9 cellular contexts compared by ENCODE assay signal in the genomic region with DNA sequence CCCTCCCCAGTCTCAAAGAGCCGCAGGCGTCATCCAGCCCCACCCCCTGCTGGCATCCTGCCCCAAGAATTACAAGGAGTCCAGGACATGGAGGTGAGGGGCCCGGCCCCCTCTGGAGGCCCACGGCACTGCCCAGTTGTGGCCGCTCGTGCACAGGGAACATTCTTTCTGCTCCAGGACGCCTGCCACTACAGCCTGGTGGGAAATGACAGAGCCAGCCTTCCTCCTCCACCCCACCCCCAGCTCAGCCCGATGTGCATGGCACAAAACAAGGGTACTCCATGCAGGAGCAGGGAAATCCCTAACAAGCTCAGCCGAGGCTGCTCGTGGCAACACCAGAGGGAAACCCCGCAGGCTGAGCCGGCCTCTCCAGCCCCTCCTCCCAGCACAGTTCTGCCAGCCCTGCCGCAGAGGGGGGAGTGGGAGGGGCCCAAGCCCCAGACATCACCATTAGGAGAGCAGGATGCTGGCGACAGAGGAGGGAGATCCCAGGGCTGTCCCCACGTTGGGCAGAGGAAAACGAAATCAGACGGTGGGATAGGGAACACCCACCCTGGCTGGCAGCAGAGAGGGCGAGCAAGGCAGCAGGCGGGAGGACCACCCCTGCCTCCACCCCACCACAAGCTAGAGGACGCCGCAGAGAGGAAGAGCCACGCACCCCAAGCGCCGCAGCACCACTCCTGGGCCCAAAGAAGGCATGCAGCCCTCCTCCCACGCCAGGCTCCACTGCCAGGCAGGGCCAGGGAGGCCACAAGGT. TPM values are rescaled to one million over a fixed set of nuclear protein-coding genes. Genes with fewer than 3 reads are reported as not detected.
DNase-seq lines count a peak whose midpoint lies in the region; ATAC-seq and TF ChIP-seq lines count a peak whose summit lies in the region.
"Had no signal": no experiment of that assay in that cellular context is flagged by ENCODE, and none has a peak within 500 bp of the region (broad histone marks: within the 10 kb centered on the region; RNA-seq: fewer than 3 reads in every experiment).

No MANE protein-coding gene starts in this region.

- no peak overlapping the region for H3K27ac ChIP-seq in Panc1 (ENCODE audit: low read length)
- peak overlapping the region; percentile 47 for H3K27ac ChIP-seq in endodermal cell (ENCODE audit: low read depth, low read length)
- peak overlapping the region in 1 of 2 donors; percentile 50 for H3K27ac ChIP-seq in testis
- H3K27ac ChIP-seq: upper lobe of left lung had no signal

- CTCF ChIA-PET in Panc1 (lab: Charles Lee), result interaction anchor here (1.1 kb wide), 1 partner anchor 19 kb away, joined by 3 read pairs; no protein-coding TSS in a partner anchor

- BruUV-seq in Panc1 (replicated peaks; lab: Mats Ljungman, UMichigan), result no TSS peak

- POLR2A ChIA-PET in Panc1 (lab: Charles Lee), result no interaction called here

- peaks cover 25% of the 10 kb centered on the region for H3K4me1 Mint-ChIP-seq in endodermal cell

- H3K9ac ChIP-seq in endodermal cell (ENCODE audit: extremely low read depth, low read length, poor library complexity, severe bottlenecking), result no peak overlapping the region

- H3K27me3 Mint-ChIP-seq in endodermal cell (ENCODE audit: insufficient read depth), result no peaks in the 10 kb centered on the region

- WGBS in endodermal cell (ENCODE audit: insufficient coverage in 1 of 2, insufficient read length in 1 of 2), 2 experiments, result 28 to 48% methylated on average over 4 to 25 of the region's 25 CpGs
- 34 to 44% methylated on average over 19 to 25 of the region's 25 CpGs for WGBS in testis, 2 donors

- no peaks in the 10 kb centered on the region for H3K36me3 ChIP-seq in Panc1 (ENCODE audit: control insufficient read depth, insufficient read depth, low read length)
- no peaks in the 10 kb centered on the region for H3K36me3 ChIP-seq in endodermal cell (ENCODE audit: control insufficient read depth, insufficient read depth, low read length)
- no peaks in the 10 kb centered on the region for H3K36me3 ChIP-seq in testis (ENCODE audit: low read depth, missing control alignments)
- H3K36me3 ChIP-seq: upper lobe of left lung had no signal

- ATAC-seq in Right ventricle myocardium inferior (peak; percentile 1), Panc1 (peak; percentile 36), omental fat pad (ENCODE audit: low FRiP score) (no peak), GM21390 (IDR thresholded peaks at IDR 0.05; ENCODE audit: unreplicated experiment) (no peak)

- no peak overlapping the region for H3K4me3 ChIP-seq in Panc1 (ENCODE audit: low read depth in 2 of 2, low read length in 2 of 2)
- no peak overlapping the region for H3K4me3 ChIP-seq in endodermal cell (ENCODE audit: low read length)
- H3K4me3 ChIP-seq in testis, result no peak overlapping the region
- H3K4me3 ChIP-seq: upper lobe of left lung had no signal

- no peak overlapping the region for H3K4me3 Mint-ChIP-seq in endodermal cell

- H3K36me3 Mint-ChIP-seq in endodermal cell (ENCODE audit: low read depth), result no peaks in the 10 kb centered on the region

- H3K27ac Mint-ChIP-seq in endodermal cell, result no peak overlapping the region

- intact Hi-C loops in Right ventricle myocardium inferior (cut with DNase I), result no loop called here
- intact Hi-C loops in cardiac septum (cut with DNase I), result loop anchor here (2.0 kb wide), 1 partner anchor 90 kb away; no protein-coding TSS in a partner anchor
- intact Hi-C loops in Panc1 (cut with micrococcal nuclease; ENCODE audit: unreplicated experiment), result no loop called here
- intact Hi-C loops in testis (cut with DNase I; ENCODE audit: low total_unique reads), result no loop called here

- H3K4me1 ChIP-seq in Panc1 (ENCODE audit: control insufficient read depth, insufficient read depth, low read length), result peaks cover 6% of the 10 kb centered on the region
- H3K4me1 ChIP-seq in endodermal cell (ENCODE audit: control insufficient read depth, insufficient read depth, low read length), result peaks cover 4% of the 10 kb centered on the region
- peaks cover 51% of the 10 kb centered on the region for H3K4me1 ChIP-seq in testis

- H3K9me3 ChIP-seq in Panc1 (ENCODE audit: control insufficient read depth, insufficient read depth, low read depth, low read length) (no peaks in the 10 kb centered on the region), endodermal cell (ENCODE audit: control insufficient read depth, low read length) (no peaks in the 10 kb centered on the region), testis (no peaks in the 10 kb centered on the region)
- H3K9me3 ChIP-seq: upper lobe of left lung had no signal

- TF ChIP-seq CTCF in Panc1 (IDR thresholded peaks at IDR 0.05) (no peak), endodermal cell (conservative IDR thresholded peaks at IDR 0.05) (no peak), testis (IDR thresholded peaks at IDR 0.05) (no peak), omental fat pad (IDR thresholded peaks at IDR 0.05) (no peak)

- DNase-seq in Right ventricle myocardium inferior (ENCODE audit: missing footprints) (peak; percentile 74), cardiac septum (ENCODE audit: low spot score) (no peak), Panc1 (ENCODE audit: low read depth, low spot score) (no peak), endodermal cell (peak; percentile 63), testis (peak; percentile 69), SKM-1 treated with dmso at 0.1 percent for 144 hours (lab: John Stamatoyannopoulos, UW; ENCODE audit: unreplicated experiment) (no peak), omental fat pad (ENCODE audit: low spot score) (no peak)

- H3K9me3 Mint-ChIP-seq in endodermal cell, result no peaks in the 10 kb centered on the region

- H3K27me3 ChIP-seq in Panc1 (ENCODE audit: control insufficient read depth, insufficient read depth, low read length), result no peaks in the 10 kb centered on the region
- H3K27me3 ChIP-seq in endodermal cell (ENCODE audit: control insufficient read depth, insufficient read depth, low read length, poor library complexity, severe bottlenecking), result no peaks in the 10 kb centered on the region
- H3K27me3 ChIP-seq in testis, result no peaks in the 10 kb centered on the region

- no peak for TF ChIP-seq POLR2A in testis (IDR thresholded peaks at IDR 0.05)

- in situ Hi-C loops in Panc1 (cut with HindIII; ENCODE audit: low pct_unique_long_range_greater_than_20kb, low sequenced_read_pairs), result no loop called here

RNA-seq across cellular contexts. Expression of gene IGSF9B, which starts 10.0 kb away (rescaled TPM):
- total RNA-seq in Right ventricle myocardium inferior (41.7 TPM), cardiac septum (85.3 TPM), Panc1 (2021; ENCODE audit: unreplicated experiment) (2.2 TPM), endodermal cell (10 to 100 TPM; 14.1 to 23.0 TPM), testis (100 to 1,000 TPM in 1 of 2 donors, 10 to 100 TPM in 1; 71.9 to 119 TPM), omental fat pad (10 to 100 TPM in 1 of 4 donors, 1 to 10 TPM in 3; 2.0 to 29.7 (median 6.6) TPM)
- polyA plus RNA-seq in Panc1 (2012; ENCODE audit: insufficient read length), result 3.4 TPM
- polyA plus RNA-seq in endodermal cell (2013, experiment 1 of 2), result 11.0 TPM
- polyA plus RNA-seq in endodermal cell (2013, experiment 2 of 2), result 11.9 TPM
- polyA plus RNA-seq in testis (ENCODE audit: insufficient read depth, low read depth, low replicate concordance), result 16.8 TPM

Comparison
In these comparisons a context has a peak if more than half of its experiments do, and no peak if none do; other contexts are left out.
1. DNase-seq: peak in Right ventricle myocardium inferior (single experiment), endodermal cell (single experiment) and testis (single experiment); none in cardiac septum (single experiment), Panc1 (single experiment), SKM-1 treated with dmso at 0.1 percent for 144 hours (single experiment) and omental fat pad (single experiment).
2. ATAC-seq: peak in Right ventricle myocardium inferior (single experiment) and Panc1 (single experiment); none in omental fat pad (single experiment) and GM21390 (single experiment).